ENCODE assay signal across 2 cellular contexts in genomic region chr21:44199997-44200396, GRCh38. TPM values are rescaled to one million over a fixed set of nuclear protein-coding genes. Genes with fewer than 3 reads are reported as not detected.
"Had no signal": no experiment of that assay in that cellular context is flagged by ENCODE, and none has a peak within 500 bp of the region (broad histone marks: within the 10 kb centered on the region; RNA-seq: fewer than 3 reads in every experiment).

No MANE protein-coding gene starts in this region.

RNA-seq across cellular contexts. Expression of gene ICOSLG, which starts 40.7 kb away (rescaled TPM):
- total RNA-seq: ascending aorta had no signal
- polyA plus RNA-seq: cardiac muscle cell had no signal
